ENCODE assay signal across 1 cellular context in the genomic region with DNA sequence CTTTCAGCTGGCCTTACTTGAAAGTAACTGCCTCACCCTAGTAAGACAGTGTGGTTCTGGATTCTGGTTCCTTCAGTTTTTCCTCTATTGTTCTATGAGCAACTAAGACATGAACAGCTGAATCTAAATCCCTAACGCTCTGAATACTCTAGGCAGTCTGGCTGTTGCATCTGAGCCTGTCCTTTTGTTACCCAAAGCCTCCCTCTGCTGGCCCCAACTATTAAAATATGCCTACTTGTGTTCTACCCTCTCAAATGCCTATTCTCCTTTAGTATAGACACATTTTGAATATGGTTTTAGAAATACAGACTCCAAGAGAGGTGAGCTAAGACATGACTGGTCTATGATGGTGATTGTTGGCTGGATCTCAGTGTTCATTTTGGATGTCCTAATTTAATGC.
TF ChIP-seq lines count a peak whose summit lies in the region.

No MANE protein-coding gene starts in this region.

TF ChIP-seq in GM23338, 12 proteins besides CTCF, POLR2A, EP300 and RAD21 (continued from another document):
- TF ChIP-seq STAT1 (IDR thresholded peaks at IDR 0.05; ENCODE audit: unreplicated experiment) (no peak), EZH2 (IDR thresholded peaks at IDR 0.05; ENCODE audit: low read depth, unreplicated experiment) (no peak)
